15 cellular contexts compared by ENCODE assay signal in genomic region chr4:6107886-6108285, GRCh38.
DNase-seq lines count a peak whose midpoint lies in the region; ATAC-seq and TF ChIP-seq lines count a peak whose summit lies in the region.
"Had no signal": no experiment of that assay in that cellular context is flagged by ENCODE, and none has a peak within 500 bp of the region (broad histone marks: within the 10 kb centered on the region; RNA-seq: fewer than 3 reads in every experiment).

No MANE protein-coding gene starts in this region.

- no peak overlapping the region for H3K4me3 Mint-ChIP-seq in stimulated activated effector memory CD8-positive, alpha-beta T cell treated with anti-CD3 and anti-CD28 coated beads, Interleukin-12 subunit alpha, Interleukin-12 subunit beta, amount 100 ng/mL, for 72 hours
- H3K4me3 Mint-ChIP-seq in activated CD4-positive, alpha-beta T cell treated with anti-CD3 and anti-CD28 coated beads for 36 hours = no peak overlapping the region
- H3K4me3 Mint-ChIP-seq: CD4-positive, CD25-positive, alpha-beta regulatory T cell had no signal

- peak overlapping the region; percentile 52 for H3K27ac ChIP-seq in VCaP
- H3K27ac ChIP-seq in neuronal stem cell (replicated peaks; ENCODE audit: low read length) = no peak overlapping the region
- H3K27ac ChIP-seq: A549, BLaER1, GM23248 had no signal

- H3K27me3 ChIP-seq in neuronal stem cell (ENCODE audit: control insufficient read depth in 3 of 3, insufficient read depth in 3 of 3, low read depth in 1 of 3, low read length in 3 of 3) = peaks cover 0 to 8% (median 0%) of the 10 kb centered on the region in 3 experiments
- H3K27me3 ChIP-seq: BLaER1 had no signal

- H3K27me3 Mint-ChIP-seq in activated CD4-positive, alpha-beta T cell treated with anti-CD3 and anti-CD28 coated beads for 36 hours = peaks cover 2% of the 10 kb centered on the region
- H3K27me3 Mint-ChIP-seq: CD4-positive, CD25-positive, alpha-beta regulatory T cell had no signal

- H3K4me1 ChIP-seq in neuronal stem cell (ENCODE audit: control insufficient read depth in 2 of 2, insufficient read depth in 1 of 2, low read depth in 1 of 2, low read length in 2 of 2) = peaks cover 0 to 24% of the 10 kb centered on the region in 2 donors
- H3K4me1 ChIP-seq: A549, BLaER1 had no signal

- WGBS in neuronal stem cell (ENCODE audit: extremely low coverage in 2 of 2, insufficient read length in 2 of 2, insufficient replicate concordance in 1 of 2), 2 donors = no CpG with 5 or more reads among the region's 4 CpGs

- no peaks in the 10 kb centered on the region for H3K79me1 ChIP-seq in neuronal stem cell (ENCODE audit: low read depth, low read length)

- intact Hi-C loops in activated CD4-positive, alpha-beta T cell treated with anti-CD3 and anti-CD28 coated beads for 36 hours (cut with DNase I, micrococcal nuclease) = no loop called here

- no peak overlapping the region for H2BK15ac ChIP-seq in neuronal stem cell (ENCODE audit: low read length)

- ATAC-seq in left lobe of liver = no peak
- no peak for ATAC-seq in stimulated activated effector memory CD8-positive, alpha-beta T cell treated with anti-CD3 and anti-CD28 coated beads, Interleukin-12 subunit alpha, Interleukin-12 subunit beta, amount 100 ng/mL, for 72 hours
- no peak for ATAC-seq in activated CD4-positive, alpha-beta T cell treated with anti-CD3 and anti-CD28 coated beads for 36 hours
- ATAC-seq: A549, HCT116, HepG2 had no signal

- no peak overlapping the region for H3K9ac ChIP-seq in neuronal stem cell (ENCODE audit: low read depth, low read length, poor library complexity)
- H3K9ac ChIP-seq: BLaER1, GM23248 had no signal

- peak overlapping the region; percentile 38 for H2BK120ac ChIP-seq in neuronal stem cell (ENCODE audit: low read depth, low read length)

- CTCF ChIA-PET in activated CD4-positive, alpha-beta T cell treated with anti-CD3 and anti-CD28 coated beads for 36 hours (lab: Charles Lee) = no interaction called here

- no peak overlapping the region for H3K23ac ChIP-seq in neuronal stem cell (ENCODE audit: low read depth, low read length, poor library complexity)

- H3K9me3 ChIP-seq in neuronal stem cell (replicated peaks in 1 of 2; ENCODE audit: control insufficient read depth in 2 of 2, insufficient read depth in 1 of 2, low read depth in 1 of 2, low read length in 2 of 2) = peaks cover 0 to 3% of the 10 kb centered on the region in 2 donors
- H3K9me3 ChIP-seq: A549 had no signal

- no peak overlapping the region for H3K4me3 ChIP-seq in neuronal stem cell (ENCODE audit: low read length in 2 of 2)
- H3K4me3 ChIP-seq: A549, BLaER1, GM23248 had no signal

- no peak overlapping the region for H4K8ac ChIP-seq in neuronal stem cell (ENCODE audit: low read depth, low read length)

- H3K18ac ChIP-seq in neuronal stem cell (ENCODE audit: low read length) = peak overlapping the region; percentile 0

- H3K4ac ChIP-seq in neuronal stem cell (ENCODE audit: low read length) = no peak overlapping the region

- no peak overlapping the region for H2BK12ac ChIP-seq in neuronal stem cell (ENCODE audit: low read length)

- H3K4me1 Mint-ChIP-seq in stimulated activated effector memory CD8-positive, alpha-beta T cell treated with anti-CD3 and anti-CD28 coated beads, Interleukin-12 subunit alpha, Interleukin-12 subunit beta, amount 100 ng/mL, for 72 hours = no peaks in the 10 kb centered on the region
- H3K4me1 Mint-ChIP-seq in activated CD4-positive, alpha-beta T cell treated with anti-CD3 and anti-CD28 coated beads for 36 hours = no peaks in the 10 kb centered on the region
- H3K4me1 Mint-ChIP-seq: CD4-positive, CD25-positive, alpha-beta regulatory T cell had no signal

- no peaks in the 10 kb centered on the region for H3K9me3 Mint-ChIP-seq in stimulated activated effector memory CD8-positive, alpha-beta T cell treated with anti-CD3 and anti-CD28 coated beads, Interleukin-12 subunit alpha, Interleukin-12 subunit beta, amount 100 ng/mL, for 72 hours
- H3K9me3 Mint-ChIP-seq in activated CD4-positive, alpha-beta T cell treated with anti-CD3 and anti-CD28 coated beads for 36 hours (ENCODE audit: low read depth) = no peaks in the 10 kb centered on the region
- H3K9me3 Mint-ChIP-seq: CD4-positive, CD25-positive, alpha-beta regulatory T cell had no signal

- H3K14ac ChIP-seq in neuronal stem cell (ENCODE audit: low read length) = peak overlapping the region; percentile 42

- POLR2A ChIA-PET in activated CD4-positive, alpha-beta T cell treated with anti-CD3 and anti-CD28 coated beads for 36 hours (lab: Charles Lee) = no interaction called here

- DNase-seq in left lobe of liver (ENCODE audit: low spot score) (peak; percentile 28), neuronal stem cell (ENCODE audit: low spot score) (no peak), AML-193 (lab: John Stamatoyannopoulos, UW) (no peak), NCI-H1417 (lab: John Stamatoyannopoulos, UW) (no peak)
- DNase-seq in stimulated activated effector memory CD8-positive, alpha-beta T cell treated with anti-CD3 and anti-CD28 coated beads, Interleukin-12 subunit alpha, Interleukin-12 subunit beta, amount 100 ng/mL, for 72 hours (ENCODE audit: low spot score in 2 of 2) = no peak
- DNase-seq in activated CD4-positive, alpha-beta T cell treated with anti-CD3 and anti-CD28 coated beads for 36 hours = no peak
- DNase-seq: Calu3; CD4-positive, CD25-positive, alpha-beta regulatory T cell; DMS 273 treated with DMSO at 0.1 percent for 48 hours; GM23248 had no signal

- H3K36me3 Mint-ChIP-seq in stimulated activated effector memory CD8-positive, alpha-beta T cell treated with anti-CD3 and anti-CD28 coated beads, Interleukin-12 subunit alpha, Interleukin-12 subunit beta, amount 100 ng/mL, for 72 hours = peaks cover 77% of the 10 kb centered on the region
- H3K36me3 Mint-ChIP-seq in activated CD4-positive, alpha-beta T cell treated with anti-CD3 and anti-CD28 coated beads for 36 hours (ENCODE audit: low read depth) = no peaks in the 10 kb centered on the region
- H3K36me3 Mint-ChIP-seq: CD4-positive, CD25-positive, alpha-beta regulatory T cell had no signal

- no peak for TF ChIP-seq CTCF in VCaP (conservative IDR thresholded peaks at IDR 0.05)

- peak overlapping the region; percentile 65 for H2AK5ac ChIP-seq in neuronal stem cell (ENCODE audit: low read depth, low read length)

- no peak overlapping the region for H2AFZ ChIP-seq in neuronal stem cell (ENCODE audit: low read length)
- H2AFZ ChIP-seq: GM23248 had no signal

- H3K36me3 ChIP-seq in neuronal stem cell (replicated peaks in 1 of 2; ENCODE audit: control insufficient read depth in 2 of 2, insufficient read depth in 2 of 2, low read length in 2 of 2) = no peaks in the 10 kb centered on the region

- no peak overlapping the region for H2BK5ac ChIP-seq in neuronal stem cell (ENCODE audit: low read length)

- H3K4me2 ChIP-seq in neuronal stem cell (ENCODE audit: insufficient read depth, low read length, poor library complexity, severe bottlenecking) = no peak overlapping the region
- H3K4me2 ChIP-seq: A549, BLaER1 had no signal

- H3K27ac Mint-ChIP-seq in stimulated activated effector memory CD8-positive, alpha-beta T cell treated with anti-CD3 and anti-CD28 coated beads, Interleukin-12 subunit alpha, Interleukin-12 subunit beta, amount 100 ng/mL, for 72 hours = peak overlapping the region; percentile 43
- H3K27ac Mint-ChIP-seq in activated CD4-positive, alpha-beta T cell treated with anti-CD3 and anti-CD28 coated beads for 36 hours = no peak overlapping the region

- no peak overlapping the region for H4K91ac ChIP-seq in neuronal stem cell (ENCODE audit: low read depth, low read length, poor library complexity)
